Comparison of ENCODE assay signal across 8 cellular contexts in genomic region chr7:87474533-87475358, GRCh38. TPM values are rescaled to one million over a fixed set of nuclear protein-coding genes. Genes with fewer than 3 reads are reported as not detected.
DNase-seq lines count a peak whose midpoint lies in the region; ATAC-seq lines count a peak whose summit lies in the region.

No MANE protein-coding gene starts in this region.

- no peak overlapping the region for H3K4me3 ChIP-seq in CD4-positive, CD25-positive, alpha-beta regulatory T cell (ENCODE audit: low read depth, low read length)
- H3K4me3 ChIP-seq in trophoblast cell (ENCODE audit: low read depth, low read length), result peak overlapping the region; percentile 63

- no peaks in the 10 kb centered on the region for H3K36me3 Mint-ChIP-seq in CD4-positive, CD25-positive, alpha-beta regulatory T cell

- H3K4me1 Mint-ChIP-seq in CD4-positive, CD25-positive, alpha-beta regulatory T cell, result peaks cover 0 to 5% (median 0%) of the 10 kb centered on the region in 4 donors

- H2BK120ac ChIP-seq in trophoblast cell (ENCODE audit: insufficient read depth, low read length, poor library complexity), result no peak overlapping the region

- H2AFZ ChIP-seq in trophoblast cell (ENCODE audit: insufficient read depth, low read length, poor library complexity), result no peak overlapping the region

- H3K23ac ChIP-seq in trophoblast cell (ENCODE audit: low read length), result no peak overlapping the region

- no peak overlapping the region for H3K14ac ChIP-seq in trophoblast cell (ENCODE audit: low read length)

- H3K27ac Mint-ChIP-seq in CD4-positive, CD25-positive, alpha-beta regulatory T cell, result no peak overlapping the region

- no peak overlapping the region for H4K12ac ChIP-seq in trophoblast cell (ENCODE audit: low read depth, low read length)

- H3K27ac ChIP-seq in CD4-positive, CD25-positive, alpha-beta regulatory T cell (ENCODE audit: insufficient read depth, low read length, poor library complexity, severe bottlenecking), result no peak overlapping the region
- H3K27ac ChIP-seq in trophoblast cell (ENCODE audit: low read depth, low read length), result no peak overlapping the region

- peak overlapping the region; percentile 86 for H3K4me2 ChIP-seq in trophoblast cell (ENCODE audit: low read length)

- H3K79me1 ChIP-seq in trophoblast cell (ENCODE audit: low read length), result no peaks in the 10 kb centered on the region

- no peak overlapping the region for H4K8ac ChIP-seq in trophoblast cell (ENCODE audit: low read depth, low read length)

- peaks cover 23% of the 10 kb centered on the region for H3K27me3 ChIP-seq in CD4-positive, CD25-positive, alpha-beta regulatory T cell (ENCODE audit: control insufficient read depth, insufficient read depth, low read length)
- H3K27me3 ChIP-seq in trophoblast cell (ENCODE audit: insufficient read depth, low read length), result peaks cover 15% of the 10 kb centered on the region

- H3K4me3 Mint-ChIP-seq in CD4-positive, CD25-positive, alpha-beta regulatory T cell, result peak overlapping the region in 1 of 4 donors; percentile 13

- no peak overlapping the region for H2AK5ac ChIP-seq in trophoblast cell (ENCODE audit: low read length)

- no peaks in the 10 kb centered on the region for H3K79me2 ChIP-seq in trophoblast cell (ENCODE audit: control insufficient read depth, insufficient read depth, low read length, poor library complexity)

- DNase-seq in CD4-positive, CD25-positive, alpha-beta regulatory T cell, result no peak
- DNase-seq in SKM-1 (lab: John Stamatoyannopoulos, UW; ENCODE audit: unreplicated experiment) (peak; percentile 79), glomerular visceral epithelial cell (ENCODE audit: extremely low spot score) (peak; percentile 70), trophoblast cell (peak in 1 of 2 donors; percentile 50), NCI-H2081 treated with DMSO at 0.1 percent for 48 hours (lab: John Stamatoyannopoulos, UW) (no peak), NCI-H774 (lab: John Stamatoyannopoulos, UW) (no peak)

- ATAC-seq in CD4-positive, CD25-positive, alpha-beta regulatory T cell (ENCODE audit: low read depth in 2 of 2), result peak; percentile 50 to 54
- ATAC-seq in GM19035 (IDR thresholded peaks at IDR 0.05; ENCODE audit: unreplicated experiment) (peak; percentile 68), HG03097 (IDR thresholded peaks at IDR 0.05; ENCODE audit: low FRiP score, unreplicated experiment) (peak; percentile 77)

- H3K36me3 ChIP-seq in CD4-positive, CD25-positive, alpha-beta regulatory T cell (ENCODE audit: control insufficient read depth, insufficient read depth, low read length), result no peaks in the 10 kb centered on the region
- no peaks in the 10 kb centered on the region for H3K36me3 ChIP-seq in trophoblast cell (ENCODE audit: control insufficient read depth in 1 of 2, insufficient read depth in 2 of 2, low read length in 2 of 2)

- H3K4ac ChIP-seq in trophoblast cell (ENCODE audit: low read depth, low read length), result no peak overlapping the region

- no CpG with 5 or more reads among the region's 14 CpGs for WGBS in trophoblast cell (ENCODE audit: extremely low coverage, insufficient coverage, insufficient read length)

- no peak overlapping the region for H2BK12ac ChIP-seq in trophoblast cell (ENCODE audit: low read length)

- peaks cover 38% of the 10 kb centered on the region for H3K27me3 Mint-ChIP-seq in CD4-positive, CD25-positive, alpha-beta regulatory T cell

- H3K4me1 ChIP-seq in CD4-positive, CD25-positive, alpha-beta regulatory T cell (ENCODE audit: control insufficient read depth, insufficient read depth, low read length, poor library complexity, severe bottlenecking), result no peaks in the 10 kb centered on the region
- H3K4me1 ChIP-seq in trophoblast cell (ENCODE audit: control insufficient read depth in 1 of 2, insufficient read depth in 2 of 2, low read length in 2 of 2), result peaks cover 4% of the 10 kb centered on the region in 2 experiments

- no peaks in the 10 kb centered on the region for H3K9me3 ChIP-seq in CD4-positive, CD25-positive, alpha-beta regulatory T cell (ENCODE audit: control insufficient read depth in 2 of 2, low read length in 2 of 2)
- no peaks in the 10 kb centered on the region for H3K9me3 ChIP-seq in trophoblast cell (ENCODE audit: insufficient read depth, low read depth, low read length)

- H3K9ac ChIP-seq in trophoblast cell (ENCODE audit: low read length), result no peak overlapping the region

- no peak overlapping the region for H3K18ac ChIP-seq in trophoblast cell (ENCODE audit: low read length)

- H2BK5ac ChIP-seq in trophoblast cell (ENCODE audit: low read depth, low read length, poor library complexity), result no peak overlapping the region

- H3K9me3 Mint-ChIP-seq in CD4-positive, CD25-positive, alpha-beta regulatory T cell, result peaks cover 0 to 5% (median 0%) of the 10 kb centered on the region in 7 donors

- H4K91ac ChIP-seq in trophoblast cell (ENCODE audit: low read depth, low read length), result no peak overlapping the region

RNA-seq across cellular contexts. Expression of gene ABCB4, which starts 0.7 kb away (rescaled TPM):
- total RNA-seq in CD4-positive, CD25-positive, alpha-beta regulatory T cell, result not detected
- not detected for polyA plus RNA-seq in CD4-positive, CD25-positive, alpha-beta regulatory T cell
- polyA plus RNA-seq in trophoblast cell (2013), result 0.03 and 0.10 TPM in 2 replicates

Comparison
In these comparisons a context has a peak if more than half of its experiments do, and no peak if none do; other contexts are left out.
1. DNase-seq: peak in SKM-1 (single experiment) and glomerular visceral epithelial cell (single experiment); none in CD4-positive, CD25-positive, alpha-beta regulatory T cell (0 of 3), NCI-H2081 treated with DMSO at 0.1 percent for 48 hours (single experiment) and NCI-H774 (single experiment).
2. Peak in every context shown above with its lines, with median percentiles within 50 percentile points of each other: ATAC-seq.